Comparison of ENCODE assay signal across 13 cellular contexts in genomic region chr22:49210606-49211005, GRCh38.
A peak's percentile ranks its signal among the peaks of the same experiment; 100 is the strongest.
DNase-seq lines count a peak whose midpoint lies in the region; ATAC-seq and TF ChIP-seq lines count a peak whose summit lies in the region.
"Had no signal": no experiment of that assay in that cellular context is flagged by ENCODE, and none has a peak within 500 bp of the region (broad histone marks: within the 10 kb centered on the region; RNA-seq: fewer than 3 reads in every experiment).

No MANE protein-coding gene starts in this region.

- H3K9me3 ChIP-seq in left ventricle myocardium inferior (replicated peaks) (no peaks in the 10 kb centered on the region), vagina (no peaks in the 10 kb centered on the region)
- H3K9me3 ChIP-seq: A549, Caco-2 had no signal

- no peak for TF ChIP-seq POLR2A in vagina (IDR thresholded peaks at IDR 0.05)

- H3K27ac ChIP-seq in left ventricle myocardium inferior (replicated peaks) (no peak overlapping the region), vagina (no peak overlapping the region)
- H3K27ac ChIP-seq: A549, GM23248 had no signal

- DNase-seq in left ventricle myocardium inferior, result peak; percentile 4
- no peak for DNase-seq in cardiac septum (ENCODE audit: low spot score)
- peak; percentile 40 for DNase-seq in islet precursor cell
- peak; percentile 28 for DNase-seq in sciatic nerve (ENCODE audit: low spot score)
- peak; percentile 32 to 87 for DNase-seq in vagina (ENCODE audit: extremely low spot score in 2 of 2)
- no peak for DNase-seq in activated gamma-delta T cell (lab: John Stamatoyannopoulos, UW)
- DNase-seq: Caco-2; CD4-positive, alpha-beta T cell; GM23248; KBM-7; NCI-H446 treated with DMSO at 0.1 percent for 48 hours had no signal

- no peak overlapping the region for H3K4me3 ChIP-seq in left ventricle myocardium inferior
- no peak overlapping the region for H3K4me3 ChIP-seq in vagina
- H3K4me3 ChIP-seq: A549, GM23248 had no signal

- ATAC-seq in sciatic nerve, result no peak
- no peak for ATAC-seq in HG03159 (IDR thresholded peaks at IDR 0.05; ENCODE audit: unreplicated experiment)
- ATAC-seq: A549 had no signal

- no peaks in the 10 kb centered on the region for H3K36me3 ChIP-seq in left ventricle myocardium inferior
- H3K36me3 ChIP-seq in vagina, result no peaks in the 10 kb centered on the region

- TF ChIP-seq CTCF in left ventricle myocardium inferior (IDR thresholded peaks at IDR 0.05; ENCODE audit: borderline replicate concordance) (no peak), vagina (IDR thresholded peaks at IDR 0.05) (no peak)

- intact Hi-C loops in left ventricle myocardium inferior (cut with micrococcal nuclease) (no loop called here), cardiac septum (cut with DNase I) (no loop called here), sciatic nerve (cut with DNase I) (no loop called here), vagina (cut with DNase I) (loop anchor here (5.0 kb wide), 1 partner anchor 962 kb away; the partner anchor contains the start of gene PANX2)

- H3K27me3 ChIP-seq in left ventricle myocardium inferior (ENCODE audit: low read depth) (peaks cover 61% of the 10 kb centered on the region), vagina (no peaks in the 10 kb centered on the region)

- no peaks in the 10 kb centered on the region for H3K4me1 ChIP-seq in left ventricle myocardium inferior
- H3K4me1 ChIP-seq in vagina, result no peaks in the 10 kb centered on the region
- H3K4me1 ChIP-seq: Caco-2 had no signal

Comparison
In these comparisons a context has a peak if more than half of its experiments do, and no peak if none do; other contexts are left out.
1. DNase-seq: peak in left ventricle myocardium inferior (single experiment), islet precursor cell (single experiment), sciatic nerve (single experiment) and vagina (2 of 2); none in cardiac septum (single experiment) and activated gamma-delta T cell (single experiment).